Comparison of ENCODE assay signal across 1 cellular context in genomic region chr11:17542249-17542648, GRCh38.
TF ChIP-seq lines count a peak whose summit lies in the region.

No MANE protein-coding gene starts in this region.

TF ChIP-seq in HepG2, 621 proteins besides CTCF, POLR2A, EP300 and RAD21 (continued from another document):
- no peak for TF ChIP-seq SNAPC4 (CRISPR knock-in tag; IDR thresholded peaks at IDR 0.05)
- no peak for TF ChIP-seq ZNF713 (CRISPR knock-in tag; IDR thresholded peaks at IDR 0.05)
- no peak for TF ChIP-seq ZNF775 (CRISPR knock-in tag; IDR thresholded peaks at IDR 0.05; ENCODE audit: borderline replicate concordance)
TF ChIP-seq in HepG2: peak in this region for 40.
